20 cellular contexts compared by ENCODE assay signal in genomic region chr4:102606846-102607440, GRCh38.
DNase-seq lines count a peak whose midpoint lies in the region; ATAC-seq and TF ChIP-seq lines count a peak whose summit lies in the region.
"Had no signal": no experiment of that assay in that cellular context is flagged by ENCODE, and none has a peak within 500 bp of the region (broad histone marks: within the 10 kb centered on the region; RNA-seq: fewer than 3 reads in every experiment).

No MANE protein-coding gene starts in this region.

- H3K36me3 Mint-ChIP-seq in activated naive CD4-positive, alpha-beta T cell treated with anti-CD3 and anti-CD28 coated beads, Interleukin-2, amount 10 ng/mL, durations not matched to agents 7 days and 5 days, result peaks cover 87% of the 10 kb centered on the region
- peaks cover 34 to 67% of the 10 kb centered on the region in 2 donors for H3K36me3 Mint-ChIP-seq in activated naive CD4-positive, alpha-beta T cell treated with anti-CD3 and anti-CD28 coated beads, Interleukin-2, amount 50 U/mL, for 72 hours
- H3K36me3 Mint-ChIP-seq in activated T-helper 17 cell treated with anti-CD3 and anti-CD28 coated beads, Interleukin-2, amount 50 U/mL, for 72 hours (ENCODE audit: low read depth), result peaks cover 98% of the 10 kb centered on the region

- H3K27ac Mint-ChIP-seq in activated naive CD4-positive, alpha-beta T cell treated with anti-CD3 and anti-CD28 coated beads, Interleukin-2, amount 10 ng/mL, durations not matched to agents 7 days and 5 days, result peak overlapping the region; percentile 49
- peak overlapping the region in 1 of 2 donors; percentile 4 for H3K27ac Mint-ChIP-seq in activated naive CD4-positive, alpha-beta T cell treated with anti-CD3 and anti-CD28 coated beads, Interleukin-2, amount 50 U/mL, for 72 hours
- peak overlapping the region; percentile 88 for H3K27ac Mint-ChIP-seq in activated T-helper 17 cell treated with anti-CD3 and anti-CD28 coated beads, Interleukin-2, amount 50 U/mL, for 72 hours
- H3K27ac Mint-ChIP-seq: dendritic cell treated with granulocyte-macrophage colony-stimulating factor and Interleukin-4, amounts not matched to agents 40 ng/mL and 50 ng/mL, for 4 days had no signal

- no peaks in the 10 kb centered on the region for H3K27me3 Mint-ChIP-seq in activated naive CD4-positive, alpha-beta T cell treated with anti-CD3 and anti-CD28 coated beads, Interleukin-2, amount 10 ng/mL, durations not matched to agents 7 days and 5 days
- no peaks in the 10 kb centered on the region for H3K27me3 Mint-ChIP-seq in activated T-helper 17 cell treated with anti-CD3 and anti-CD28 coated beads, Interleukin-2, amount 50 U/mL, for 72 hours
- H3K27me3 Mint-ChIP-seq: dendritic cell treated with granulocyte-macrophage colony-stimulating factor and Interleukin-4, amounts not matched to agents 40 ng/mL and 50 ng/mL, for 4 days had no signal

- CTCF ChIA-PET in activated naive CD4-positive, alpha-beta T cell treated with anti-CD3 and anti-CD28 coated beads, Interleukin-2, amount 10 ng/mL, durations not matched to agents 7 days and 5 days (lab: Charles Lee), result interaction anchor here (0.6 to 1.6 kb wide), 3 partner anchors 14 to 28 kb away, joined by 3 to 5 read pairs (median 3); no protein-coding TSS in a partner anchor

- no peak overlapping the region for H3K4me3 ChIP-seq in left lung
- H3K4me3 ChIP-seq: esophagus squamous epithelium, HAP-1, heart right ventricle had no signal

- H3K27me3 ChIP-seq in left lung, result no peaks in the 10 kb centered on the region
- H3K27me3 ChIP-seq: esophagus squamous epithelium, heart right ventricle had no signal

- peaks cover 10% of the 10 kb centered on the region for H3K9me3 Mint-ChIP-seq in activated naive CD4-positive, alpha-beta T cell treated with anti-CD3 and anti-CD28 coated beads, Interleukin-2, amount 10 ng/mL, durations not matched to agents 7 days and 5 days
- H3K9me3 Mint-ChIP-seq in activated naive CD4-positive, alpha-beta T cell treated with anti-CD3 and anti-CD28 coated beads, Interleukin-2, amount 50 U/mL, for 72 hours, result no peaks in the 10 kb centered on the region
- no peaks in the 10 kb centered on the region for H3K9me3 Mint-ChIP-seq in activated T-helper 17 cell treated with anti-CD3 and anti-CD28 coated beads, Interleukin-2, amount 50 U/mL, for 72 hours
- H3K9me3 Mint-ChIP-seq: activated T-cell treated with anti-CD3 and anti-CD28 coated beads, Interleukin-2, amount 50 U/mL, for 4 hours; dendritic cell treated with granulocyte-macrophage colony-stimulating factor and Interleukin-4, amounts not matched to agents 40 ng/mL and 50 ng/mL, for 4 days had no signal

- TF ChIP-seq CTCF in left lung (IDR thresholded peaks at IDR 0.05), result no peak

- H3K9me3 ChIP-seq in left lung, result no peaks in the 10 kb centered on the region
- H3K9me3 ChIP-seq: Caco-2, esophagus squamous epithelium, HAP-1, heart right ventricle had no signal

- H3K4me1 ChIP-seq in left lung, result peaks cover 0 to 3% of the 10 kb centered on the region in 2 donors
- H3K4me1 ChIP-seq: Caco-2, HAP-1 had no signal

- peaks cover 80% of the 10 kb centered on the region for H3K4me1 Mint-ChIP-seq in activated naive CD4-positive, alpha-beta T cell treated with anti-CD3 and anti-CD28 coated beads, Interleukin-2, amount 10 ng/mL, durations not matched to agents 7 days and 5 days
- H3K4me1 Mint-ChIP-seq in activated T-helper 17 cell treated with anti-CD3 and anti-CD28 coated beads, Interleukin-2, amount 50 U/mL, for 72 hours, result peaks cover 50% of the 10 kb centered on the region

- H3K27ac ChIP-seq in left lung, result no peak overlapping the region
- H3K27ac ChIP-seq in temporal lobe (ENCODE audit: low read depth, low read length), result peak overlapping the region; percentile 89
- H3K27ac ChIP-seq: esophagus squamous epithelium had no signal

- no peak for DNase-seq in activated naive CD4-positive, alpha-beta T cell treated with anti-CD3 and anti-CD28 coated beads, Interleukin-2, amount 10 ng/mL, durations not matched to agents 7 days and 5 days
- DNase-seq in activated naive CD4-positive, alpha-beta T cell treated with anti-CD3 and anti-CD28 coated beads, Interleukin-2, amount 50 U/mL, for 72 hours (ENCODE audit: low spot score in 2 of 2), result no peak
- DNase-seq in left lung, result peak; percentile 68 to 70
- DNase-seq in NCI-H345 (lab: John Stamatoyannopoulos, UW), result no peak
- no peak for DNase-seq in DMS 273 (lab: John Stamatoyannopoulos, UW; ENCODE audit: unreplicated experiment)
- DNase-seq in stimulated activated CD8-positive, alpha-beta memory T cell treated with anti-CD3 and anti-CD28 coated beads, Interleukin-4, amount 100 ng/mL, for 48 hours, result no peak
- DNase-seq: activated CD4-positive, alpha-beta T cell treated with anti-CD3 and anti-CD28 coated beads for 1 hour; activated T-cell treated with anti-CD3 and anti-CD28 coated beads, Interleukin-2, amount 50 U/mL, for 4 hours; Caco-2; esophagus squamous epithelium; GF-D8; heart right ventricle; islet precursor cell; midbrain; occipital lobe; T-helper 2 cell had no signal

- H3K36me3 ChIP-seq in left lung, result peaks cover 0 to 98% of the 10 kb centered on the region in 2 donors

- H3K4me3 Mint-ChIP-seq in activated naive CD4-positive, alpha-beta T cell treated with anti-CD3 and anti-CD28 coated beads, Interleukin-2, amount 10 ng/mL, durations not matched to agents 7 days and 5 days, result no peak overlapping the region
- no peak overlapping the region for H3K4me3 Mint-ChIP-seq in activated T-helper 17 cell treated with anti-CD3 and anti-CD28 coated beads, Interleukin-2, amount 50 U/mL, for 72 hours
- H3K4me3 Mint-ChIP-seq: activated T-cell treated with anti-CD3 and anti-CD28 coated beads, Interleukin-2, amount 50 U/mL, for 4 hours; dendritic cell treated with granulocyte-macrophage colony-stimulating factor and Interleukin-4, amounts not matched to agents 40 ng/mL and 50 ng/mL, for 4 days had no signal

- intact Hi-C loops in left lung (cut with DNase I), result no loop called here

- no peak for ATAC-seq in activated naive CD4-positive, alpha-beta T cell treated with anti-CD3 and anti-CD28 coated beads, Interleukin-2, amount 50 U/mL, for 72 hours
- ATAC-seq in activated T-helper 17 cell treated with anti-CD3 and anti-CD28 coated beads, Interleukin-2, amount 50 U/mL, for 72 hours (replicated peaks), result no peak
- peak; percentile 87 for ATAC-seq in left lung
- ATAC-seq: activated T-cell treated with anti-CD3 and anti-CD28 coated beads, Interleukin-2, amount 50 U/mL, for 4 hours had no signal

Comparison
In these comparisons a context has a peak if more than half of its experiments do, and no peak if none do; other contexts are left out.
1. DNase-seq: peak in left lung (2 of 2); none in activated naive CD4-positive, alpha-beta T cell treated with anti-CD3 and anti-CD28 coated beads, Interleukin-2, amount 10 ng/mL, durations not matched to agents 7 days and 5 days (single experiment), activated naive CD4-positive, alpha-beta T cell treated with anti-CD3 and anti-CD28 coated beads, Interleukin-2, amount 50 U/mL, for 72 hours (0 of 2), NCI-H345 (single experiment), DMS 273 (single experiment) and stimulated activated CD8-positive, alpha-beta memory T cell treated with anti-CD3 and anti-CD28 coated beads, Interleukin-4, amount 100 ng/mL, for 48 hours (single experiment).